ENCODE assay signal across 8 cellular contexts in genomic region chr10:94546616-94547175, GRCh38. TPM values are rescaled to one million over a fixed set of nuclear protein-coding genes. Genes with fewer than 3 reads are reported as not detected.
DNase-seq lines count a peak whose midpoint lies in the region; ATAC-seq, FAIRE-seq and TF ChIP-seq lines count a peak whose summit lies in the region.

No MANE protein-coding gene starts in this region.

- peaks cover 8 to 32% (median 19%) of the 10 kb centered on the region in 6 donors for H3K4me1 ChIP-seq in spleen

- DNase-seq in AG08395 (ENCODE audit: low spot score): peak; percentile 5
- DNase-seq in GM19239 (ENCODE audit: insufficient read length, low spot score): no peak
- DNase-seq in T-cell: no peak
- DNase-seq in germinal center (ENCODE audit: low spot score): peak; percentile 9
- no peak for DNase-seq in spleen
- no peak for DNase-seq in activated CD4-positive, alpha-beta T cell treated with anti-CD3 and anti-CD28 coated beads for 4 hours

- peak overlapping the region in 1 of 2 donors; percentile 90 for H3K27ac Mint-ChIP-seq in T-cell

- WGBS in spleen, 5 donors: 25 to 38% (median 35%) methylated on average over 4 of the region's 4 CpGs

- TF ChIP-seq POLR2A in spleen (IDR thresholded peaks at IDR 0.05): no peak
- no peak for TF ChIP-seq POLR2A in GM18505 (IDR thresholded peaks at IDR 0.05; ENCODE audit: borderline replicate concordance, extremely low read depth, insufficient read depth, insufficient read length)

- no peaks in the 10 kb centered on the region for H3K36me3 Mint-ChIP-seq in T-cell

- no peak overlapping the region for H3K27ac ChIP-seq in spleen

- TF ChIP-seq CTCF in spleen (IDR thresholded peaks at IDR 0.05 in 8 of 11, conservative IDR thresholded peaks at IDR 0.05 in 3 of 11): no peak

- H3K4me3 Mint-ChIP-seq in T-cell: peak overlapping the region; percentile 90 to 98 (median 96)

- peaks cover 0 to 3% of the 10 kb centered on the region in 2 donors for H3K27me3 Mint-ChIP-seq in T-cell

- no peaks in the 10 kb centered on the region for H3K9me3 Mint-ChIP-seq in T-cell

- H3K9me3 ChIP-seq in spleen: no peaks in the 10 kb centered on the region

- POLR2A ChIA-PET in T-cell (lab: Charles Lee): interaction anchor here in 1 of 2 donors (0.6 kb wide), 1 partner anchor 1050 kb away, joined by 3 read pairs; the partner anchor contains the start of gene CEP55

- H3K4me1 Mint-ChIP-seq in T-cell: peaks cover 22 to 26% (median 24%) of the 10 kb centered on the region in 3 donors

- H3K4me3 ChIP-seq in spleen: peak overlapping the region in 7 of 8 donors; percentile 62 to 94 (median 83)

- CTCF ChIA-PET in T-cell (lab: Charles Lee): interaction anchor here in 1 of 2 donors (0.6 kb wide), 1 partner anchor 21 kb away, joined by 3 read pairs; no protein-coding TSS in a partner anchor

- no peaks in the 10 kb centered on the region for H3K27me3 ChIP-seq in spleen (replicated peaks in 1 of 7)

- intact Hi-C loops in spleen (cut with DNase I; ENCODE audit: low total_unique reads): no loop called here

- no peak for ATAC-seq in T-cell (replicated peaks in 1 of 4)
- ATAC-seq in GM18505 (IDR thresholded peaks at IDR 0.05; ENCODE audit: unreplicated experiment): no peak
- no peak for ATAC-seq in HG03175 (IDR thresholded peaks at IDR 0.05; ENCODE audit: unreplicated experiment)

- peaks cover 0 to 6% (median 0%) of the 10 kb centered on the region in 6 donors for H3K36me3 ChIP-seq in spleen

- FAIRE-seq in GM19239 (lab: Jason Lieb, UNC): peak; percentile 76

RNA-seq across cellular contexts. Expression of gene HELLS, which starts 1.1 kb away (rescaled TPM):
- total RNA-seq in T-cell: 10 to 100 TPM in 4 of 5 donors, 1 to 10 TPM in 1; 8.3 to 21.4 (median 13.0) TPM
- total RNA-seq in spleen: 10 to 100 TPM; 12.3 to 38.7 (median 19.3) TPM
- 1 to 10 TPM; 5.1 to 6.9 (median 5.4) TPM for polyA plus RNA-seq in spleen

Comparison
In these comparisons a context has a peak if more than half of its experiments do, and no peak if none do; other contexts are left out.
1. DNase-seq: peak in AG08395 (single experiment) and germinal center (single experiment); none in GM19239 (single experiment), T-cell (0 of 34), spleen (single experiment) and activated CD4-positive, alpha-beta T cell treated with anti-CD3 and anti-CD28 coated beads for 4 hours (0 of 2).